ENCODE assay signal across 8 cellular contexts in the genomic region with DNA sequence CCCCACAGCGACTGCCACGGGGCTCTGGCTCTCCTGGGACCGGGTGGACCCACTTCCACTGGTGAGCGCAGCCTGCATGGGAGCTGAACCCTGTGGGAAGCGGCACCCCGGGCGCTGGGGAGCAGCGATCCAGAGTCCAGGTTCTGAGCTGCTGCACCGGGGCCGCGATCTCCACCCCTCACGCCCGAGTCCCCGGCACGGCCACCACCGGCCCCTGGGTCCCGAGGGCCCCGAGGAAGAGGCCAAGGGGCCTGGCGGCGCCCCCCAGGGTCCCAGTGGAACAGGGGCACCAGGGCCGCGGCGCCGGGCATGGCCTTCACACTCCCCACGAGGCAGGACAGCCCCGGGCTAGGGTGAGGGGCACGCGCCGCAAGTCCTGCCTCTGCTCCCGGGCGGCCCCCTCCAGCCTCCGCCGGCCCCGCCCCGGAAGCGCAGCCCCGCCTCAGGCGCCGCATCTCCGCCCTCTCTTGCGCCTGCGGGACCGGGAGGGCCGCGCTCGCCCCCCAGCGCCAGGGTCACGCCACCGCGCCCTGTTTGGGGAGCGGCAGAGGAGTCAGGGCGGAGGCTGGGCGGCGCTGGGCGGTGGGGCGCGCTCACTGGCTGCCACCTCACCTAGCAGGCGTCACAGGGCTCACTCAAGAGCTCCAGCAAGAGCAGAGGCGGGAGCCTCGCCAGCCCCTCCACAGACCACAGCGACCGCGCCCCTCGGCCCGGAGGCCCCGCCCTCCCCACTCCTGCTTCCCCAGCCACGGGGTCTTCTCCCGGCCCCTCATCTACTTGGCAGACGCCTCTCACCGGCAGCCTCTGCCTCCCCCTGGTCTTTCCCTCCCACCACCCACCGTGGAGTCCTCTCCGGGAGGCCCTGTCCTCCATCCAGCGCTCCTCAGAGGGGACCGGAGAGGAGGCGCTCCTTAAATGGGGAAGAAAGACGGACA. TPM values are rescaled to one million over a fixed set of nuclear protein-coding genes. Genes with fewer than 3 reads are reported as not detected.
DNase-seq lines count a peak whose midpoint lies in the region; ATAC-seq and TF ChIP-seq lines count a peak whose summit lies in the region.

No MANE protein-coding gene starts in this region.

- peak; percentile 21 for DNase-seq in A172 (ENCODE audit: low spot score)
- DNase-seq in NT2/D1 (ENCODE audit: low read depth, low spot score): peak; percentile 91
- peak; percentile 82 for DNase-seq in fibroblast of pulmonary artery (ENCODE audit: low read depth)
- peak; percentile 90 for DNase-seq in natural killer cell treated with Interleukin-12 subunit alpha and Interleukin-12 subunit beta and Interleukin-15 and Interleukin-18, amount 100 ng/mL, for 72 hours (ENCODE audit: low spot score)
- peak; percentile 89 for DNase-seq in stimulated activated naive CD4-positive, alpha-beta T cell treated with Interleukin-2 at 50 U/mL for 16 hours (lab: John Stamatoyannopoulos, UW)

- no peaks in the 10 kb centered on the region for H3K27me3 Mint-ChIP-seq in activated T-helper 17 cell treated with anti-CD3 and anti-CD28 coated beads, Interleukin-2, amount 50 U/mL, for 72 hours
- no peaks in the 10 kb centered on the region for H3K27me3 Mint-ChIP-seq in natural killer cell treated with Interleukin-12 subunit alpha and Interleukin-12 subunit beta and Interleukin-15 and Interleukin-18, amount 100 ng/mL, for 72 hours

- H3K4me1 Mint-ChIP-seq in activated T-helper 17 cell treated with anti-CD3 and anti-CD28 coated beads, Interleukin-2, amount 50 U/mL, for 72 hours: peaks cover 14% of the 10 kb centered on the region
- H3K4me1 Mint-ChIP-seq in natural killer cell treated with Interleukin-12 subunit alpha and Interleukin-12 subunit beta and Interleukin-15 and Interleukin-18, amount 100 ng/mL, for 72 hours (ENCODE audit: low read depth in 2 of 2): peaks cover 12 to 14% of the 10 kb centered on the region in 2 donors

- no peaks in the 10 kb centered on the region for H3K27me3 ChIP-seq in NT2/D1 (ENCODE audit: insufficient read depth, insufficient read length)

- no peaks in the 10 kb centered on the region for H3K9me3 Mint-ChIP-seq in activated T-helper 17 cell treated with anti-CD3 and anti-CD28 coated beads, Interleukin-2, amount 50 U/mL, for 72 hours
- no peaks in the 10 kb centered on the region for H3K9me3 Mint-ChIP-seq in natural killer cell treated with Interleukin-12 subunit alpha and Interleukin-12 subunit beta and Interleukin-15 and Interleukin-18, amount 100 ng/mL, for 72 hours

- no peaks in the 10 kb centered on the region for H3K9me3 ChIP-seq in NT2/D1 (ENCODE audit: insufficient read depth, low read length)

- H3K36me3 Mint-ChIP-seq in activated T-helper 17 cell treated with anti-CD3 and anti-CD28 coated beads, Interleukin-2, amount 50 U/mL, for 72 hours (ENCODE audit: low read depth): peaks cover 65% of the 10 kb centered on the region
- H3K36me3 Mint-ChIP-seq in natural killer cell treated with Interleukin-12 subunit alpha and Interleukin-12 subunit beta and Interleukin-15 and Interleukin-18, amount 100 ng/mL, for 72 hours: no peaks in the 10 kb centered on the region

- peak overlapping the region; percentile 73 for H3K4me3 Mint-ChIP-seq in activated T-helper 17 cell treated with anti-CD3 and anti-CD28 coated beads, Interleukin-2, amount 50 U/mL, for 72 hours
- H3K4me3 Mint-ChIP-seq in natural killer cell treated with Interleukin-12 subunit alpha and Interleukin-12 subunit beta and Interleukin-15 and Interleukin-18, amount 100 ng/mL, for 72 hours: peak overlapping the region; percentile 85

- TF ChIP-seq CTCF in fibroblast of pulmonary artery (IDR thresholded peaks at IDR 0.05; ENCODE audit: low read length, missing control alignments): peak; percentile 12

- H3K27ac Mint-ChIP-seq in activated T-helper 17 cell treated with anti-CD3 and anti-CD28 coated beads, Interleukin-2, amount 50 U/mL, for 72 hours: peak overlapping the region; percentile 67
- peak overlapping the region; percentile 34 to 68 for H3K27ac Mint-ChIP-seq in natural killer cell treated with Interleukin-12 subunit alpha and Interleukin-12 subunit beta and Interleukin-15 and Interleukin-18, amount 100 ng/mL, for 72 hours

- ATAC-seq in GM19025 (IDR thresholded peaks at IDR 0.05; ENCODE audit: low read depth, unreplicated experiment): peak; percentile 95
- ATAC-seq in HG03196 (IDR thresholded peaks at IDR 0.05; ENCODE audit: unreplicated experiment): peak; percentile 94
- ATAC-seq in activated T-helper 17 cell treated with anti-CD3 and anti-CD28 coated beads, Interleukin-2, amount 50 U/mL, for 72 hours (replicated peaks): peak; percentile 99
- ATAC-seq in natural killer cell treated with Interleukin-12 subunit alpha and Interleukin-12 subunit beta and Interleukin-15 and Interleukin-18, amount 100 ng/mL, for 72 hours: peak; percentile 99

- H3K4me1 ChIP-seq in NT2/D1 (ENCODE audit: insufficient read depth, insufficient read length): peaks cover 3% of the 10 kb centered on the region

- H3K9ac ChIP-seq in NT2/D1 (ENCODE audit: insufficient read length, low read depth): peak overlapping the region; percentile 90

- peaks cover 51% of the 10 kb centered on the region for H3K36me3 ChIP-seq in NT2/D1 (ENCODE audit: insufficient read depth, insufficient read length, low read length)

- peak overlapping the region; percentile 66 for H3K4me3 ChIP-seq in NT2/D1 (ENCODE audit: insufficient read length, low read depth)
- peak overlapping the region; percentile 52 for H3K4me3 ChIP-seq in fibroblast of pulmonary artery (replicated peaks; ENCODE audit: low read depth, low read length)

RNA-seq across cellular contexts. Expression of a gene that starts 26.8 kb away (rescaled TPM):
- 80.6 and 85.7 TPM in 2 replicates for total RNA-seq in A172 (2014; rRNA removed; shearing (Covaris generic))
- total RNA-seq in activated T-helper 17 cell treated with anti-CD3 and anti-CD28 coated beads, Interleukin-2, amount 50 U/mL, for 72 hours: 10 to 100 TPM; 35.0 to 42.5 TPM
- 10 to 100 TPM; 26.9 to 55.9 TPM for total RNA-seq in natural killer cell treated with Interleukin-12 subunit alpha and Interleukin-12 subunit beta and Interleukin-15 and Interleukin-18, amount 100 ng/mL, for 72 hours

RNA-seq across cellular contexts. Expression of a gene that starts 27.4 kb away (rescaled TPM):
- total RNA-seq in A172 (2014; rRNA removed; shearing (Covaris generic)): 111 and 132 TPM in 2 replicates
- 10 to 100 TPM; 88.3 to 91.3 TPM for total RNA-seq in activated T-helper 17 cell treated with anti-CD3 and anti-CD28 coated beads, Interleukin-2, amount 50 U/mL, for 72 hours
- total RNA-seq in natural killer cell treated with Interleukin-12 subunit alpha and Interleukin-12 subunit beta and Interleukin-15 and Interleukin-18, amount 100 ng/mL, for 72 hours: 100 to 1,000 TPM in 1 of 2 donors, 10 to 100 TPM in 1; 96.2 to 127 TPM

RNA-seq across cellular contexts. Expression of a gene that starts 51.6 kb away (rescaled TPM):
- 0.07 and 0.60 TPM in 2 replicates for total RNA-seq in A172 (2014; rRNA removed; shearing (Covaris generic))
- total RNA-seq in activated T-helper 17 cell treated with anti-CD3 and anti-CD28 coated beads, Interleukin-2, amount 50 U/mL, for 72 hours: under 1 TPM in 1 of 2 donors, not detected in 1; 0.16 TPM
- 1 to 10 TPM; 1.0 to 2.2 TPM for total RNA-seq in natural killer cell treated with Interleukin-12 subunit alpha and Interleukin-12 subunit beta and Interleukin-15 and Interleukin-18, amount 100 ng/mL, for 72 hours

Comparison
In these comparisons a context has a peak if more than half of its experiments do, and no peak if none do; other contexts are left out.
1. Peak in every context shown above with its lines: DNase-seq, ATAC-seq and H3K4me3 ChIP-seq.
2. DNase-seq: peak in every context shown above with its lines; median percentile 91 in NT2/D1; 90 in natural killer cell treated with Interleukin-12 subunit alpha and Interleukin-12 subunit beta and Interleukin-15 and Interleukin-18, amount 100 ng/mL, for 72 hours; 89 in stimulated activated naive CD4-positive, alpha-beta T cell treated with Interleukin-2 at 50 U/mL for 16 hours; 82 in fibroblast of pulmonary artery; 21 in A172.